1 cellular context compared by ENCODE assay signal in the genomic region with DNA sequence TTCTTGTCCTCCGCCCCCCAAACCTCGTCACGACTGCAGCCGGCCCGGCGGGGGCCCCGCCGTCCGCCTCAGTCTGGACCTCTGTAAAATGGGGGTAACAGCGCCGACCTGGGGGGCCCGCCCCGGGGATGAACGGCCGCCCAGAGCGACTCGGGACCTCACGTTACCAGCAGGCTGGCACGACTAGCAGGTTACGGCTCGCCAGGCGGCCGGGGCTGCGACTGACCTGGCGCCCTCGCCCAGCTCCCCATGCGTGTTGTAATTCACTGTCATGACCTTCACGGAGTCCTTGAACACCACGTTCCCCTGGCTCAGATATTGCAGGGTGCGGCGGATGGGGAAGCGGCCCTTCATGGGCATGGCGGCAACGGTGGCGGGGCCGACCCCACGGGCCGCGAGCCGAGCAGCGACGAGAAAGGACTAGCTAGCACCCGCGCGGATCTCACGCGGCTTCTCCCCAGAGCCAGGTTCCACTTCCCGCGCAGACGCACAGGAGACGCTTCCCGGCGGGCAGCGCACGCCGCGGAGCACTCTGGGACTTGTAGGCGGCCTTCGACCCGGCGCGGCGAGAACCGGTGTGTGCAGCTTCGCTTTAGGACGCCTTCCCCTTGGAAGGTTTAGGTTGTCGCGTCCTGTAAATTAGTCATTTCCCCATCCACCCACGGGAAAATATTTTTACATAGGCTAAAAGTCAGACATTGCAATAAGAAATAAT.
A peak's percentile ranks its signal among the peaks of the same experiment; 100 is the strongest.
TF ChIP-seq lines count a peak whose summit lies in the region.

A gene (minus strand): TSS at position 481 of the 715 bp plus-strand sequence. CDS start 121 bp downstream, at position 360.

TF ChIP-seq in GM23338, 12 proteins besides CTCF, POLR2A, EP300 and RAD21:
- TF ChIP-seq ZNF114 (CRISPR knock-in tag; IDR thresholded peaks at IDR 0.05) (no peak), ZNF331 (CRISPR knock-in tag; IDR thresholded peaks at IDR 0.05; ENCODE audit: low read depth) (no peak), JUNB (IDR thresholded peaks at IDR 0.05; ENCODE audit: unreplicated experiment) (no peak), NANOG (IDR thresholded peaks at IDR 0.05; ENCODE audit: borderline replicate concordance) (no peak), EZH2 (IDR thresholded peaks at IDR 0.05; ENCODE audit: low read depth, unreplicated experiment) (no peak), CREB1 (CRISPR knock-in tag; IDR thresholded peaks at IDR 0.05; ENCODE audit: low read depth) (no peak), STAT1 (IDR thresholded peaks at IDR 0.05; ENCODE audit: unreplicated experiment) (no peak), EZH2phosphoT487 (IDR thresholded peaks at IDR 0.05; ENCODE audit: unreplicated experiment) (no peak), POLR2AphosphoS5 (IDR thresholded peaks at IDR 0.05; ENCODE audit: low read depth) (peak; percentile 99)
- TF ChIP-seq, protein P1, sequence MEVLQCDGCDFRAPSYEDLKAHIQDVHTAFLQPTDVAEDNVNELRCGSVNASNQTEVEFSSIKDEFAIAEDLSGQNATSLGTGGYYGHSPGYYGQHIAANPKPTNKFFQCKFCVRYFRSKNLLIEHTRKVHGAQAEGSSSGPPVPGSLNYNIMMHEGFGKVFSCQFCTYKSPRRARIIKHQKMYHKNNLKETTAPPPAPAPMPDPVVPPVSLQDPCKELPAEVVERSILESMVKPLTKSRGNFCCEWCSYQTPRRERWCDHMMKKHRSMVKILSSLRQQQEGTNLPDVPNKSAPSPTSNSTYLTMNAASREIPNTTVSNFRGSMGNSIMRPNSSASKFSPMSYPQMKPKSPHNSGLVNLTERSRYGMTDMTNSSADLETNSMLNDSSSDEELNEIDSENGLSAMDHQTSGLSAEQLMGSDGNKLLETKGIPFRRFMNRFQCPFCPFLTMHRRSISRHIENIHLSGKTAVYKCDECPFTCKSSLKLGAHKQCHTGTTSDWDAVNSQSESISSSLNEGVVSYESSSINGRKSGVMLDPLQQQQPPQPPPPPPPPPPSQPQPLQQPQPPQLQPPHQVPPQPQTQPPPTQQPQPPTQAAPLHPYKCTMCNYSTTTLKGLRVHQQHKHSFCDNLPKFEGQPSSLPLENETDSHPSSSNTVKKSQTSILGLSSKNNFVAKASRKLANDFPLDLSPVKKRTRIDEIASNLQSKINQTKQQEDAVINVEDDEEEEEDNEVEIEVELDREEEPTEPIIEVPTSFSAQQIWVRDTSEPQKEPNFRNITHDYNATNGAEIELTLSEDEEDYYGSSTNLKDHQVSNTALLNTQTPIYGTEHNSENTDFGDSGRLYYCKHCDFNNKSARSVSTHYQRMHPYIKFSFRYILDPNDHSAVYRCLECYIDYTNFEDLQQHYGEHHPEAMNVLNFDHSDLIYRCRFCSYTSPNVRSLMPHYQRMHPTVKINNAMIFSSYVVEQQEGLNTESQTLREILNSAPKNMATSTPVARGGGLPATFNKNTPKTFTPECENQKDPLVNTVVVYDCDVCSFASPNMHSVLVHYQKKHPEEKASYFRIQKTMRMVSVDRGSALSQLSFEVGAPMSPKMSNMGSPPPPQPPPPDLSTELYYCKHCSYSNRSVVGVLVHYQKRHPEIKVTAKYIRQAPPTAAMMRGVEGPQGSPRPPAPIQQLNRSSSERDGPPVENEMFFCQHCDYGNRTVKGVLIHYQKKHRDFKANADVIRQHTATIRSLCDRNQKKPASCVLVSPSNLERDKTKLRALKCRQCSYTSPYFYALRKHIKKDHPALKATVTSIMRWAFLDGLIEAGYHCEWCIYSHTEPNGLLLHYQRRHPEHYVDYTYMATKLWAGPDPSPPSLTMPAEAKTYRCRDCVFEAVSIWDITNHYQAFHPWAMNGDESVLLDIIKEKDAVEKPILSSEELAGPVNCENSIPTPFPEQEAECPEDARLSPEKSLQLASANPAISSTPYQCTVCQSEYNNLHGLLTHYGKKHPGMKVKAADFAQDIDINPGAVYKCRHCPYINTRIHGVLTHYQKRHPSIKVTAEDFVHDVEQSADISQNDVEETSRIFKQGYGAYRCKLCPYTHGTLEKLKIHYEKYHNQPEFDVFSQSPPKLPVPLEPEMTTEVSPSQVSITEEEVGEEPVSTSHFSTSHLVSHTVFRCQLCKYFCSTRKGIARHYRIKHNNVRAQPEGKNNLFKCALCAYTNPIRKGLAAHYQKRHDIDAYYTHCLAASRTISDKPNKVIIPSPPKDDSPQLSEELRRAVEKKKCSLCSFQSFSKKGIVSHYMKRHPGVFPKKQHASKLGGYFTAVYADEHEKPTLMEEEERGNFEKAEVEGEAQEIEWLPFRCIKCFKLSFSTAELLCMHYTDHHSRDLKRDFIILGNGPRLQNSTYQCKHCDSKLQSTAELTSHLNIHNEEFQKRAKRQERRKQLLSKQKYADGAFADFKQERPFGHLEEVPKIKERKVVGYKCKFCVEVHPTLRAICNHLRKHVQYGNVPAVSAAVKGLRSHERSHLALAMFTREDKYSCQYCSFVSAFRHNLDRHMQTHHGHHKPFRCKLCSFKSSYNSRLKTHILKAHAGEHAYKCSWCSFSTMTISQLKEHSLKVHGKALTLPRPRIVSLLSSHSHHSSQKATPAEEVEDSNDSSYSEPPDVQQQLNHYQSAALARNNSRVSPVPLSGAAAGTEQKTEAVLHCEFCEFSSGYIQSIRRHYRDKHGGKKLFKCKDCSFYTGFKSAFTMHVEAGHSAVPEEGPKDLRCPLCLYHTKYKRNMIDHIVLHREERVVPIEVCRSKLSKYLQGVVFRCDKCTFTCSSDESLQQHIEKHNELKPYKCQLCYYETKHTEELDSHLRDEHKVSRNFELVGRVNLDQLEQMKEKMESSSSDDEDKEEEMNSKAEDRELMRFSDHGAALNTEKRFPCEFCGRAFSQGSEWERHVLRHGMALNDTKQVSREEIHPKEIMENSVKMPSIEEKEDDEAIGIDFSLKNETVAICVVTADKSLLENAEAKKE (CRISPR knock-in tag; IDR thresholded peaks at IDR 0.05), result no peak
- TF ChIP-seq, protein P2, sequence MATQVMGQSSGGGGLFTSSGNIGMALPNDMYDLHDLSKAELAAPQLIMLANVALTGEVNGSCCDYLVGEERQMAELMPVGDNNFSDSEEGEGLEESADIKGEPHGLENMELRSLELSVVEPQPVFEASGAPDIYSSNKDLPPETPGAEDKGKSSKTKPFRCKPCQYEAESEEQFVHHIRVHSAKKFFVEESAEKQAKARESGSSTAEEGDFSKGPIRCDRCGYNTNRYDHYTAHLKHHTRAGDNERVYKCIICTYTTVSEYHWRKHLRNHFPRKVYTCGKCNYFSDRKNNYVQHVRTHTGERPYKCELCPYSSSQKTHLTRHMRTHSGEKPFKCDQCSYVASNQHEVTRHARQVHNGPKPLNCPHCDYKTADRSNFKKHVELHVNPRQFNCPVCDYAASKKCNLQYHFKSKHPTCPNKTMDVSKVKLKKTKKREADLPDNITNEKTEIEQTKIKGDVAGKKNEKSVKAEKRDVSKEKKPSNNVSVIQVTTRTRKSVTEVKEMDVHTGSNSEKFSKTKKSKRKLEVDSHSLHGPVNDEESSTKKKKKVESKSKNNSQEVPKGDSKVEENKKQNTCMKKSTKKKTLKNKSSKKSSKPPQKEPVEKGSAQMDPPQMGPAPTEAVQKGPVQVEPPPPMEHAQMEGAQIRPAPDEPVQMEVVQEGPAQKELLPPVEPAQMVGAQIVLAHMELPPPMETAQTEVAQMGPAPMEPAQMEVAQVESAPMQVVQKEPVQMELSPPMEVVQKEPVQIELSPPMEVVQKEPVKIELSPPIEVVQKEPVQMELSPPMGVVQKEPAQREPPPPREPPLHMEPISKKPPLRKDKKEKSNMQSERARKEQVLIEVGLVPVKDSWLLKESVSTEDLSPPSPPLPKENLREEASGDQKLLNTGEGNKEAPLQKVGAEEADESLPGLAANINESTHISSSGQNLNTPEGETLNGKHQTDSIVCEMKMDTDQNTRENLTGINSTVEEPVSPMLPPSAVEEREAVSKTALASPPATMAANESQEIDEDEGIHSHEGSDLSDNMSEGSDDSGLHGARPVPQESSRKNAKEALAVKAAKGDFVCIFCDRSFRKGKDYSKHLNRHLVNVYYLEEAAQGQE (IDR thresholded peaks at IDR 0.05; ENCODE audit: unreplicated experiment), result no peak
- TF ChIP-seq, protein P3, sequence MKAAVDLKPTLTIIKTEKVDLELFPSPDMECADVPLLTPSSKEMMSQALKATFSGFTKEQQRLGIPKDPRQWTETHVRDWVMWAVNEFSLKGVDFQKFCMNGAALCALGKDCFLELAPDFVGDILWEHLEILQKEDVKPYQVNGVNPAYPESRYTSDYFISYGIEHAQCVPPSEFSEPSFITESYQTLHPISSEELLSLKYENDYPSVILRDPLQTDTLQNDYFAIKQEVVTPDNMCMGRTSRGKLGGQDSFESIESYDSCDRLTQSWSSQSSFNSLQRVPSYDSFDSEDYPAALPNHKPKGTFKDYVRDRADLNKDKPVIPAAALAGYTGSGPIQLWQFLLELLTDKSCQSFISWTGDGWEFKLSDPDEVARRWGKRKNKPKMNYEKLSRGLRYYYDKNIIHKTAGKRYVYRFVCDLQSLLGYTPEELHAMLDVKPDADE (IDR thresholded peaks at IDR 0.05), result peak; percentile 91
